Comparison of ENCODE assay signal across 8 cellular contexts in the genomic region with DNA sequence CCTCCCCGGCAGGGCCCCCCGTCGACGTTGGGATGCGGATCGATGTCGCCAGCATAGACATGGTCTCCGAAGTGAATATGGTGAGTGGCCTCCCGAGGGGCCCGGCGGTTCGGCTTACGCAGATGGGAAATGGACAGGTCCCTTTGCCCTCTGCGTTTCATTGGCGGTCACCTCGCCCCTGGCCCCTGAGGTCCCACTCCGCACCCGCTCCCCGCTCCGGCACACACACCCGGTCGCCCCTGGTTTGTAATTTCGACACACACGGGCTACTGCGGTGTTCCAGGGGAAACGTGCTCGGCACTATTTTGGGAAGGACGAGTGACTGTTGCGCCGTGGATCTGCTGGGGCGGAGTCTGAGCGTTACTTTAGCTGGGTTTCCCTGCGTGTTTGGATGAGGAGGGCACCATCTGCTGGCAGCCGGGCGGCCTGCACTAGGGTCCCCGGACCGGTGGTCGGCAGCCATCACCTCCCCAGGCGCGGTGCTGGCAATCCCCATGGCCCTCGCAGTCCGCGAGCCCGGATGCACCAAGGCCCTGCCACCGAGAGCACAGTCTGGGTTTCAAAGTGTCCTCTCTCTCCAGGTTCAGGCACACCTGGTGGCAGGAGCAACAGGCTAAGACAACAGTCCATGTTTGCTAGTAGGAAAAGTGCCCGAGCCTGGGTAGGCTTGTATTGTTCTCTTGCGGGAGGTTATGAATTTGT. TPM values are rescaled to one million over a fixed set of nuclear protein-coding genes. Genes with fewer than 3 reads are reported as not detected.
A peak's percentile ranks its signal among the peaks of the same experiment; 100 is the strongest.
DNase-seq lines count a peak whose midpoint lies in the region; ATAC-seq and TF ChIP-seq lines count a peak whose summit lies in the region.

No MANE protein-coding gene starts in this region.

- no peaks in the 10 kb centered on the region for H3K4me1 ChIP-seq in OCI-LY3 (ENCODE audit: low read length)
- H3K4me1 ChIP-seq in Karpas-422 (ENCODE audit: low read length), result no peaks in the 10 kb centered on the region

- H3K27ac Mint-ChIP-seq in Calu3 (ENCODE audit: unreplicated experiment), result no peak overlapping the region

- H3K9me3 Mint-ChIP-seq in Calu3 (ENCODE audit: low read depth, unreplicated experiment), result no peaks in the 10 kb centered on the region

- no peaks in the 10 kb centered on the region for H3K79me2 ChIP-seq in OCI-LY3 (ENCODE audit: low read length)
- H3K79me2 ChIP-seq in Karpas-422 (ENCODE audit: low read length), result no peaks in the 10 kb centered on the region

- DNase-seq in Calu3 (peak; percentile 58), amniotic stem cell (lab: John Stamatoyannopoulos, UW) (peak; percentile 39), left cardiac atrium (peak; percentile 80), pons (ENCODE audit: low spot score) (peak; percentile 47), Karpas-422 (no peak)

- no peak overlapping the region for H3K9ac ChIP-seq in OCI-LY3 (ENCODE audit: low read length)
- no peak overlapping the region for H3K9ac ChIP-seq in Karpas-422 (ENCODE audit: low read length)

- peaks cover 13% of the 10 kb centered on the region for H3K27me3 Mint-ChIP-seq in Calu3 (ENCODE audit: unreplicated experiment)

- H3K4me2 ChIP-seq in OCI-LY3 (ENCODE audit: low read length) (no peak overlapping the region), Karpas-422 (ENCODE audit: low read depth, low read length, poor library complexity, severe bottlenecking) (no peak overlapping the region)

- H3K4me3 Mint-ChIP-seq in Calu3 (ENCODE audit: low read depth, unreplicated experiment), result peak overlapping the region; percentile 61

- intact Hi-C loops in Calu3 (cut with micrococcal nuclease; ENCODE audit: unreplicated experiment), result loop anchor here (2.0 to 5.0 kb wide), 3 partner anchors 90 to 188 kb away; no protein-coding TSS in a partner anchor
- intact Hi-C loops in left cardiac atrium (cut with DNase I), result loop anchor here in 1 of 2 donors (2.0 to 5.0 kb wide), 2 partner anchors 100 to 190 kb away; no protein-coding TSS in a partner anchor

- H3K27me3 ChIP-seq in OCI-LY3 (ENCODE audit: low read depth, low read length), result no peaks in the 10 kb centered on the region
- no peaks in the 10 kb centered on the region for H3K27me3 ChIP-seq in Karpas-422 (ENCODE audit: low read length)

- H4K20me1 ChIP-seq in OCI-LY3 (ENCODE audit: insufficient read depth, low read length) (no peaks in the 10 kb centered on the region), Karpas-422 (ENCODE audit: insufficient read depth, low read depth, low read length) (no peaks in the 10 kb centered on the region)

- CTCF ChIA-PET in Calu3 (lab: Charles Lee), result interaction anchor here (0.7 to 1.0 kb wide), 2 partner anchors 90 to 99 kb away, joined by 3 to 5 read pairs; no protein-coding TSS in a partner anchor

- TF ChIP-seq CTCF in Calu3 (IDR thresholded peaks at IDR 0.05; ENCODE audit: unreplicated experiment) (peak; percentile 62), OCI-LY3 (IDR thresholded peaks at IDR 0.05; ENCODE audit: low read depth, low read length) (peak; percentile 6; the same call in 1 of the 2 replicates)

- no peaks in the 10 kb centered on the region for H3K9me2 ChIP-seq in Karpas-422 (replicated peaks; ENCODE audit: insufficient read depth, low read length)

- no peak overlapping the region for H3K27ac ChIP-seq in OCI-LY3 (ENCODE audit: low read length)
- no peak overlapping the region for H3K27ac ChIP-seq in Karpas-422 (ENCODE audit: low read length)

- H3K36me3 Mint-ChIP-seq in Calu3 (ENCODE audit: insufficient read depth, unreplicated experiment), result peaks cover 16% of the 10 kb centered on the region

- H3K36me3 ChIP-seq in OCI-LY3 (replicated peaks; ENCODE audit: low read depth, low read length), result no peaks in the 10 kb centered on the region
- no peaks in the 10 kb centered on the region for H3K36me3 ChIP-seq in Karpas-422 (ENCODE audit: insufficient read depth, low read length)

- H3K9me3 ChIP-seq in OCI-LY3 (ENCODE audit: insufficient read depth, low read length), result no peaks in the 10 kb centered on the region
- no peaks in the 10 kb centered on the region for H3K9me3 ChIP-seq in Karpas-422 (ENCODE audit: low read length)

- ATAC-seq in GM19452 (IDR thresholded peaks at IDR 0.05; ENCODE audit: unreplicated experiment) (peak; percentile 81), HG03460 (IDR thresholded peaks at IDR 0.05; ENCODE audit: unreplicated experiment) (peak; percentile 91), left cardiac atrium (peak; percentile 94 to 98)

- BruUV-seq in Calu3 (replicated peaks; lab: Mats Ljungman, UMichigan), result no TSS peak

- H3K4me1 Mint-ChIP-seq in Calu3 (ENCODE audit: low read depth, unreplicated experiment), result no peaks in the 10 kb centered on the region

- no peak overlapping the region for H3K4me3 ChIP-seq in OCI-LY3 (ENCODE audit: low read length)
- H3K4me3 ChIP-seq in Karpas-422 (ENCODE audit: low read length), result no peak overlapping the region

- H2AFZ ChIP-seq in OCI-LY3 (ENCODE audit: low read depth, low read length), result no peak overlapping the region
- H2AFZ ChIP-seq in Karpas-422 (ENCODE audit: low read length), result no peak overlapping the region

RNA-seq across cellular contexts. Expression of a gene that starts 1.2 kb away (rescaled TPM):
- total RNA-seq in Calu3 (2022) (not detected in 2 replicates), left cardiac atrium (1 to 10 TPM; 2.5 to 4.4 TPM)
- not detected in 2 replicates for total RNA-seq in Karpas-422 (2014; rRNA removed; shearing (Covaris generic); ENCODE audit: low replicate concordance)

RNA-seq across cellular contexts. Expression of a gene that starts 39.2 kb away (rescaled TPM):
- not detected in 2 replicates for total RNA-seq in Calu3 (2022)
- total RNA-seq in left cardiac atrium, result 1 to 10 TPM; 2.1 to 2.5 TPM
- not detected in 2 replicates for total RNA-seq in Karpas-422 (2014; rRNA removed; shearing (Covaris generic); ENCODE audit: low replicate concordance)
